Comparison of ENCODE assay signal across 2 cellular contexts in genomic region chr19:33052352-33052972, GRCh38.
TF ChIP-seq lines count a peak whose summit lies in the region.

No MANE protein-coding gene starts in this region.

TF ChIP-seq in A549, 52 proteins besides CTCF, POLR2A, EP300 and RAD21:
- TF ChIP-seq ZSCAN20 (CRISPR knock-in tag; IDR thresholded peaks at IDR 0.05) (no peak), SMC3 (IDR thresholded peaks at IDR 0.05) (peak; percentile 32; the same call in 2 of the 3 replicates), CHD2 (IDR thresholded peaks at IDR 0.05; ENCODE audit: low read length, partially characterized antibody) (no peak), TP53 (CRISPR knock-in tag; IDR thresholded peaks at IDR 0.05) (peak; percentile 56; the same call in 1 of the 2 replicates), TFCP2L1 (CRISPR knock-in tag; IDR thresholded peaks at IDR 0.05) (no peak), HES2 (IDR thresholded peaks at IDR 0.05) (0 out of 2 replicates have a peak, but pooled peaks have one; percentile 34), CHD4 (IDR thresholded peaks at IDR 0.05; ENCODE audit: borderline replicate concordance) (no peak), CEBPB (IDR thresholded peaks at IDR 0.05) (peak; percentile 100), FOSL2 (IDR thresholded peaks at IDR 0.05) (no peak), FOSL2 (CRISPR knock-in tag; IDR thresholded peaks at IDR 0.05) (peak; percentile 13; the same call in 1 of the 2 replicates), PHF8 (IDR thresholded peaks at IDR 0.05; ENCODE audit: borderline replicate concordance, low read depth) (no peak)
TF ChIP-seq in A549: peak in this region for 5.

TF ChIP-seq in K562, 482 proteins besides CTCF, POLR2A, EP300 and RAD21:
- TF ChIP-seq CEBPG (CRISPR knock-in tag; IDR thresholded peaks at IDR 0.05) = peak; percentile 74
- TF ChIP-seq CEBPG (tag; conservative IDR thresholded peaks at IDR 0.05 in 1 of 2, IDR thresholded peaks at IDR 0.05 in 1 of 2) = peak; percentile 94 to 96
- TF ChIP-seq DIDO1 (tag; IDR thresholded peaks at IDR 0.05; ENCODE audit: low read depth) = no peak
- no peak for TF ChIP-seq SMARCB1 (IDR thresholded peaks at IDR 0.05; ENCODE audit: insufficient read length, low read depth)
- no peak for TF ChIP-seq SPI1 (IDR thresholded peaks at IDR 0.05; ENCODE audit: borderline replicate concordance, low read depth, low read length)
- TF ChIP-seq CLOCK (CRISPR knock-in tag; IDR thresholded peaks at IDR 0.05; ENCODE audit: borderline replicate concordance) = no peak
- no peak for TF ChIP-seq CHD4 (IDR thresholded peaks at IDR 0.05; ENCODE audit: insufficient read depth, insufficient replicate concordance, low read depth, low read length, poor library complexity, severe bottlenecking)
- TF ChIP-seq CEBPB (tag; IDR thresholded peaks at IDR 0.05) = peak; percentile 98
- no peak for TF ChIP-seq SOX6 (IDR thresholded peaks at IDR 0.05)
- TF ChIP-seq CHD2 (IDR thresholded peaks at IDR 0.05; ENCODE audit: low read depth, low read length) = no peak
- peak; percentile 26; the same call in 1 of the 2 replicates for TF ChIP-seq ATF3 (IDR thresholded peaks at IDR 0.05)
- TF ChIP-seq ATF3 (CRISPR knock-in tag; conservative IDR thresholded peaks at IDR 0.05) = no peak
- no peak for TF ChIP-seq ZKSCAN8 (CRISPR knock-in tag; IDR thresholded peaks at IDR 0.05)
